ENCODE assay signal across 8 cellular contexts in the genomic region with DNA sequence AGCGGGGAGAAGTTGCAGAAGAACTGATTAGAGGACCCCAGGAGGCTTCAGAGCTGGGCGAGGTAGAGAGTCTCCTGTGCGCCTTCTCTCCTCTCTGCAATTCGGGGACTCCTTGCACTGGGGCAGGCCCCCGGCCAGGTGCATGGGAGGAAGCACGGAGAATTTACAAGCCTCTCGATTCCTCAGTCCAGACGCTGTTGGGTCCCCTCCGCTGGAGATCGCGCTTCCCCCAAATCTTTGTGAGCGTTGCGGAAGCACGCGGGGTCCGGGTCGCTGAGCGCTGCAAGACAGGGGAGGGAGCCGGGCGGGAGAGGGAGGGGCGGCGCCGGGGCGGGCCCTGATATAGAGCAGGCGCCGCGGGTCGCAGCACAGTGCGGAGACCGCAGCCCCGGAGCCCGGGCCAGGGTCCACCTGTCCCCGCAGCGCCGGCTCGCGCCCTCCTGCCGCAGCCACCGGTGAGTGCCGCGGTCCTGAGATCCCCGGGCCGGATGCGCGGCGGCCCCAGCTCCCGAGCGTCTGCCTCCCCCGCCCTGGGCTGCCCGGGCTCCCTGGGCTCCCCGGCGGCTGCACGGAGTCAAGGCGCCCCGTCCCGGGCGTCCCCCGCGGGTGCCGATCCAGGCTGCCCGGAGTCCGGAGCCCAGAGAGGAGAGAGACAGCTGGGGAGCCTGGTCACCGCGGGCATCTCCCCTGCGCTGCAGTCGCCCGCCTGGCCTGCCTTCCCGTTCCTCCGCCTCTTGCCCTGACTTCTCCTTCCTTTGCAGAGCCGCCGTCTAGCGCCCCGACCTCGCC. TPM values are rescaled to one million over a fixed set of nuclear protein-coding genes. Genes with fewer than 3 reads are reported as not detected.
A peak's percentile ranks its signal among the peaks of the same experiment; 100 is the strongest.
DNase-seq lines count a peak whose midpoint lies in the region; TF ChIP-seq lines count a peak whose summit lies in the region.

A gene (plus strand): TSS at position 369 of the 789 bp plus-strand sequence. CDS start 424 bp downstream, outside the sequence.

- H3K4me1 ChIP-seq in muscle layer of duodenum (ENCODE audit: control insufficient read depth in 1 of 2, insufficient read depth in 2 of 2, low read length in 2 of 2) (peaks cover 19 to 25% of the 10 kb centered on the region in 2 donors), transverse colon (peaks cover 6 to 67% (median 45%) of the 10 kb centered on the region in 4 donors)

- peak; percentile 8 for TF ChIP-seq POLR2A in transverse colon (IDR thresholded peaks at IDR 0.05)

- DNase-seq in NCI-H1105 treated with DMSO at 0.1 percent for 48 hours (lab: John Stamatoyannopoulos, UW), result peak; percentile 20
- no peak for DNase-seq in NCI-H1105 (lab: John Stamatoyannopoulos, UW)
- DNase-seq in M059J (ENCODE audit: low read depth), result peak; percentile 51
- peak; percentile 38 to 52 for DNase-seq in activated CD4-positive, alpha-beta T cell treated with anti-CD3 and anti-CD28 coated beads, Interleukin-2, amount 50 U/mL, for 48 hours
- DNase-seq in epithelial cell of proximal tubule (ENCODE audit: low read depth), result no peak
- peak; percentile 44 for DNase-seq in transverse colon
- no peak for DNase-seq in effector CD8-positive, alpha-beta T cell (lab: John Stamatoyannopoulos, UW)

- intact Hi-C loops in transverse colon (cut with DNase I; ENCODE audit: low total_unique reads), result no loop called here

- H3K27me3 ChIP-seq in muscle layer of duodenum (ENCODE audit: low read depth, low read length) (no peaks in the 10 kb centered on the region), transverse colon (peaks cover 15% of the 10 kb centered on the region)

- H3K36me3 ChIP-seq in muscle layer of duodenum (ENCODE audit: control insufficient read depth in 1 of 2, insufficient read depth in 2 of 2, low read length in 2 of 2) (peaks cover 11 to 15% of the 10 kb centered on the region in 2 donors), transverse colon (no peaks in the 10 kb centered on the region)

- no peak for TF ChIP-seq CTCF in epithelial cell of proximal tubule (conservative IDR thresholded peaks at IDR 0.05; ENCODE audit: low read depth, low read length)
- TF ChIP-seq CTCF in transverse colon (IDR thresholded peaks at IDR 0.05), result no peak

- WGBS in transverse colon (ENCODE audit: low coverage in 1 of 2), 2 donors, result 0% methylated on average over 62 of the region's 74 CpGs; no CpG with 5 or more reads in 1 of the 2 donors

- TF ChIP-seq EP300 in transverse colon (IDR thresholded peaks at IDR 0.05; ENCODE audit: low read depth), result no peak

- in situ Hi-C loops in transverse colon (cut with MboI; ENCODE audit: low pct_ligation_motif_present in 1 of 4, low pct_unique_long_range_greater_than_20kb in 1 of 4, low sequenced_read_pairs in 3 of 4), result no loop called here

- H3K27ac ChIP-seq in muscle layer of duodenum (ENCODE audit: low read length) (peak within 1 kb of the TSS; percentile 45), transverse colon (peak within 1 kb of the TSS; percentile 61 to 82 (median 76))

- H3K9me3 ChIP-seq in muscle layer of duodenum (ENCODE audit: control insufficient read depth in 1 of 2, low read length in 2 of 2) (no peaks in the 10 kb centered on the region), transverse colon (no peaks in the 10 kb centered on the region)

- H3K4me3 ChIP-seq in epithelial cell of proximal tubule (ENCODE audit: low read depth, low read length) (peak within 1 kb of the TSS; percentile 74), muscle layer of duodenum (ENCODE audit: low read depth in 1 of 2, low read length in 2 of 2) (peak within 1 kb of the TSS; percentile 76), transverse colon (peak within 1 kb of the TSS; percentile 48 to 71 (median 58))

RNA-seq across cellular contexts. Expression of the gene that starts here (rescaled TPM):
- total RNA-seq in M059J (2014; rRNA removed; shearing (Covaris generic)), result 264 and 272 TPM in 2 replicates
- total RNA-seq in epithelial cell of proximal tubule (406 and 970 TPM in 2 replicates), transverse colon (1 to 10 TPM in 3 of 4 donors, under 1 TPM in 1; 0.75 to 8.0 (median 2.3) TPM)

Comparison
In these comparisons a context has a peak if more than half of its experiments do, and no peak if none do; other contexts are left out.
1. RNA of the gene that starts here (total RNA-seq): 406 to 970 TPM in epithelial cell of proximal tubule and 264 to 272 TPM in M059J; 0.75 to 8.0 TPM in transverse colon; every median in the first group is over 10 times any median in the second.
2. DNase-seq: peak in NCI-H1105 treated with DMSO at 0.1 percent for 48 hours (single experiment), M059J (single experiment), activated CD4-positive, alpha-beta T cell treated with anti-CD3 and anti-CD28 coated beads, Interleukin-2, amount 50 U/mL, for 48 hours (2 of 2) and transverse colon (single experiment); none in NCI-H1105 (single experiment), epithelial cell of proximal tubule (single experiment) and effector CD8-positive, alpha-beta T cell (single experiment).
3. Peak in every context shown above with its lines, with median percentiles within 50 percentile points of each other: H3K4me3 ChIP-seq.